In the genomic region with DNA sequence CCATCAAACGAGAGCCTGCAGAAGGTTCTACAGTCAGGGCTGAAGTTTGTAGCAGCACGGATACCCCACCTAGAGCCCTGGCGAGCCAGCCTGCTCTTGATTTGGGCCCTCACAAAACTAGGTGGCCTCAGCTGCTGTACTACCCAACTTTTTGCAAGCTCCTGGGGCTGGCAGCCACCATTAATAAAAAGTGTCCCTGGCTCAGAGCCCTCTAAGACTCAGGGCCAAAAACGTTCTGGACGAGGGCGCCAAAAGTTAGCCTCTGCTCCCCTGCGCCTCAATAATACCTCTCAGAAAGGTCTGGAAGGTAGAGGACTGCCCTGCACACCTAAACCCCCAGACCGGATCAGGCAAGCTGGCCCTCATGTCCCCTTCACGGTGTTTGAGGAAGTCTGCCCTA, we compare ENCODE assay signal across 18 cellular contexts. TPM values are rescaled to one million over a fixed set of nuclear protein-coding genes. Genes with fewer than 3 reads are reported as not detected.
A peak's percentile ranks its signal among the peaks of the same experiment; 100 is the strongest.
DNase-seq lines count a peak whose midpoint lies in the region; ATAC-seq, FAIRE-seq and TF ChIP-seq lines count a peak whose summit lies in the region.
"Had no signal": no experiment of that assay in that cellular context is flagged by ENCODE, and none has a peak within 500 bp of the region (broad histone marks: within the 10 kb centered on the region; RNA-seq: fewer than 3 reads in every experiment).

No MANE protein-coding gene starts in this region.

- H3K36me3 Mint-ChIP-seq in activated T-helper 17 cell treated with anti-CD3 and anti-CD28 coated beads, Interleukin-2, amount 50 U/mL, for 72 hours (ENCODE audit: low read depth) = peaks cover 99% of the 10 kb centered on the region
- H3K36me3 Mint-ChIP-seq in stimulated activated naive B cell treated with anti-CD40 and anti-IgM and Interleukin-4, amounts not matched to agents 10 μg/mL and 1 μg/mL and 100 μg/mL, for 72 hours = peaks cover 51 to 62% of the 10 kb centered on the region in 2 donors
- H3K36me3 Mint-ChIP-seq: CD4-positive, alpha-beta memory T cell had no signal

- no peak for TF ChIP-seq POLR2A in body of pancreas (IDR thresholded peaks at IDR 0.05)

- H3K4me1 Mint-ChIP-seq in activated T-helper 17 cell treated with anti-CD3 and anti-CD28 coated beads, Interleukin-2, amount 50 U/mL, for 72 hours = peaks cover 17% of the 10 kb centered on the region
- H3K4me1 Mint-ChIP-seq in stimulated activated naive B cell treated with anti-CD40 and anti-IgM and Interleukin-4, amounts not matched to agents 10 μg/mL and 1 μg/mL and 100 μg/mL, for 72 hours = peaks cover 6 to 12% of the 10 kb centered on the region in 2 donors

- no peak for DNase-seq in left ventricle myocardium superior
- DNase-seq in left ventricle myocardium inferior = no peak
- peak; percentile 27 for DNase-seq in kidney
- DNase-seq in stimulated activated naive B cell treated with anti-CD40 and anti-IgM and Interleukin-4, amounts not matched to agents 10 μg/mL and 1 μg/mL and 100 μg/mL, for 72 hours = no peak
- DNase-seq in occipital lobe (lab: John Stamatoyannopoulos, UW) = no peak
- DNase-seq in body of pancreas = no peak
- DNase-seq: BE2C; CD4-positive, alpha-beta memory T cell; DMS79 treated with DMSO at 0.1 percent for 48 hours; GDM1; GOT3 had no signal

- H3K4me3 ChIP-seq in left ventricle myocardium inferior (no peak overlapping the region), kidney (ENCODE audit: low read length in 2 of 2) (no peak overlapping the region), body of pancreas (no peak overlapping the region)
- H3K4me3 ChIP-seq: A549, HAP-1 had no signal

- no peak overlapping the region for H3K9ac ChIP-seq in kidney (ENCODE audit: low read length in 2 of 2)

- H3K27me3 Mint-ChIP-seq in activated T-helper 17 cell treated with anti-CD3 and anti-CD28 coated beads, Interleukin-2, amount 50 U/mL, for 72 hours = no peaks in the 10 kb centered on the region
- no peaks in the 10 kb centered on the region for H3K27me3 Mint-ChIP-seq in stimulated activated naive B cell treated with anti-CD40 and anti-IgM and Interleukin-4, amounts not matched to agents 10 μg/mL and 1 μg/mL and 100 μg/mL, for 72 hours
- H3K27me3 Mint-ChIP-seq: CD4-positive, alpha-beta memory T cell had no signal

- H3K27me3 ChIP-seq in left ventricle myocardium inferior (ENCODE audit: low read depth) (no peaks in the 10 kb centered on the region), body of pancreas (no peaks in the 10 kb centered on the region)
- H3K27me3 ChIP-seq: BE2C had no signal

- ATAC-seq in left ventricle myocardium superior = peak; percentile 30
- no peak for ATAC-seq in activated T-helper 17 cell treated with anti-CD3 and anti-CD28 coated beads, Interleukin-2, amount 50 U/mL, for 72 hours (replicated peaks)
- ATAC-seq in stimulated activated naive B cell treated with anti-CD40 and anti-IgM and Interleukin-4, amounts not matched to agents 10 μg/mL and 1 μg/mL and 100 μg/mL, for 72 hours (replicated peaks) = no peak
- no peak for ATAC-seq in body of pancreas
- ATAC-seq: A549 had no signal

- H3K4me1 ChIP-seq in left ventricle myocardium inferior (peaks cover 4% of the 10 kb centered on the region), kidney (ENCODE audit: control insufficient read depth in 1 of 2, insufficient read depth in 1 of 2, low read depth in 1 of 2, low read length in 2 of 2) (no peaks in the 10 kb centered on the region), body of pancreas (no peaks in the 10 kb centered on the region)
- H3K4me1 ChIP-seq: A549, BE2C, HAP-1 had no signal

- WGBS in body of pancreas, 2 donors = 78 to 88% methylated on average over 6 to 9 of the region's 9 CpGs

- no peak overlapping the region for H3K27ac ChIP-seq in left ventricle myocardium inferior (replicated peaks)
- H3K27ac ChIP-seq in kidney (ENCODE audit: low read depth in 2 of 2, low read length in 2 of 2) = no peak overlapping the region
- H3K27ac ChIP-seq in body of pancreas = no peak overlapping the region
- H3K27ac ChIP-seq: A549, C4-2B had no signal

- H3K9me3 Mint-ChIP-seq in activated T-helper 17 cell treated with anti-CD3 and anti-CD28 coated beads, Interleukin-2, amount 50 U/mL, for 72 hours = no peaks in the 10 kb centered on the region
- no peaks in the 10 kb centered on the region for H3K9me3 Mint-ChIP-seq in stimulated activated naive B cell treated with anti-CD40 and anti-IgM and Interleukin-4, amounts not matched to agents 10 μg/mL and 1 μg/mL and 100 μg/mL, for 72 hours
- H3K9me3 Mint-ChIP-seq: CD4-positive, alpha-beta memory T cell had no signal

- TF ChIP-seq CTCF in left ventricle myocardium inferior (IDR thresholded peaks at IDR 0.05; ENCODE audit: borderline replicate concordance) = no peak
- no peak for TF ChIP-seq CTCF in kidney (IDR thresholded peaks at IDR 0.05; ENCODE audit: borderline replicate concordance, extremely low read depth, insufficient read depth)
- TF ChIP-seq CTCF in body of pancreas (IDR thresholded peaks at IDR 0.05) = no peak

- no peaks in the 10 kb centered on the region for H3K9me3 ChIP-seq in left ventricle myocardium inferior (replicated peaks)
- no peaks in the 10 kb centered on the region for H3K9me3 ChIP-seq in kidney (ENCODE audit: control insufficient read depth in 1 of 2, low read length in 2 of 2)
- H3K9me3 ChIP-seq in body of pancreas = no peaks in the 10 kb centered on the region
- H3K9me3 ChIP-seq: A549, BE2C, HAP-1 had no signal

- intact Hi-C loops in left ventricle myocardium superior (cut with micrococcal nuclease) (loop anchor here (5.0 kb wide), 1 partner anchor 74 kb away; no protein-coding TSS in a partner anchor), left ventricle myocardium inferior (cut with micrococcal nuclease) (loop anchor here (5.0 kb wide), 1 partner anchor 74 kb away; no protein-coding TSS in a partner anchor), kidney (cut with DNase I) (loop anchor here (10.0 kb wide), 1 partner anchor 72 kb away; no protein-coding TSS in a partner anchor), body of pancreas (cut with DNase I) (loop anchor here (5.0 kb wide), 1 partner anchor 74 kb away; no protein-coding TSS in a partner anchor)

- no peak for FAIRE-seq in kidney (lab: Jason Lieb, UNC)
- FAIRE-seq: A549, GM12892 had no signal

- H3K36me3 ChIP-seq in left ventricle myocardium inferior (no peaks in the 10 kb centered on the region), kidney (ENCODE audit: control insufficient read depth in 1 of 2, insufficient read depth in 2 of 2, low read length in 2 of 2) (no peaks in the 10 kb centered on the region), body of pancreas (replicated peaks in 1 of 2; ENCODE audit: insufficient read depth in 1 of 2, low read depth in 2 of 2) (no peaks in the 10 kb centered on the region)

- peak overlapping the region; percentile 13 for H3K27ac Mint-ChIP-seq in activated T-helper 17 cell treated with anti-CD3 and anti-CD28 coated beads, Interleukin-2, amount 50 U/mL, for 72 hours
- peak overlapping the region; percentile 73 for H3K27ac Mint-ChIP-seq in stimulated activated naive B cell treated with anti-CD40 and anti-IgM and Interleukin-4, amounts not matched to agents 10 μg/mL and 1 μg/mL and 100 μg/mL, for 72 hours

- no peak overlapping the region for H3K4me3 Mint-ChIP-seq in activated T-helper 17 cell treated with anti-CD3 and anti-CD28 coated beads, Interleukin-2, amount 50 U/mL, for 72 hours
- H3K4me3 Mint-ChIP-seq in stimulated activated naive B cell treated with anti-CD40 and anti-IgM and Interleukin-4, amounts not matched to agents 10 μg/mL and 1 μg/mL and 100 μg/mL, for 72 hours = no peak overlapping the region
- H3K4me3 Mint-ChIP-seq: CD4-positive, alpha-beta memory T cell had no signal

RNA-seq across cellular contexts. Expression of gene PFDN5, which starts 8.9 kb away (rescaled TPM):
- total RNA-seq in left ventricle myocardium superior = 374 TPM
- total RNA-seq in left ventricle myocardium inferior = 399 TPM
- total RNA-seq in activated T-helper 17 cell treated with anti-CD3 and anti-CD28 coated beads, Interleukin-2, amount 50 U/mL, for 72 hours = 100 to 1,000 TPM; 250 to 347 TPM
- 439 TPM for total RNA-seq in kidney
- 1,405 TPM for polyA plus RNA-seq in kidney (ENCODE audit: insufficient read depth, low read depth, low replicate concordance)
- total RNA-seq in occipital lobe = 423 TPM
- 100 to 1,000 TPM; 337 to 403 TPM for total RNA-seq in body of pancreas

RNA-seq across cellular contexts. Expression of gene MYG1, which starts 13.0 kb away (rescaled TPM):
- total RNA-seq in left ventricle myocardium superior (42.5 TPM), left ventricle myocardium inferior (34.8 TPM), kidney (49.0 TPM), occipital lobe (39.5 TPM), body of pancreas (10 to 100 TPM; 25.4 to 25.7 TPM)
- 10 to 100 TPM; 48.7 to 76.5 TPM for total RNA-seq in activated T-helper 17 cell treated with anti-CD3 and anti-CD28 coated beads, Interleukin-2, amount 50 U/mL, for 72 hours
- polyA plus RNA-seq in kidney (ENCODE audit: insufficient read depth, low read depth, low replicate concordance) = 105 TPM

RNA-seq across cellular contexts. Expression of gene ESPL1, which starts 18.3 kb away (rescaled TPM):
- total RNA-seq in left ventricle myocardium superior (0.17 TPM), left ventricle myocardium inferior (0.36 TPM), kidney (1.5 TPM), occipital lobe (1.7 TPM), body of pancreas (not detected)
- 10 to 100 TPM; 80.1 to 92.1 TPM for total RNA-seq in activated T-helper 17 cell treated with anti-CD3 and anti-CD28 coated beads, Interleukin-2, amount 50 U/mL, for 72 hours
- polyA plus RNA-seq in kidney (ENCODE audit: insufficient read depth, low read depth, low replicate concordance) = 2.9 TPM

RNA-seq across cellular contexts. Expression of gene AAAS, which starts 35.0 kb away (rescaled TPM):
- 39.4 TPM for total RNA-seq in left ventricle myocardium superior
- 45.1 TPM for total RNA-seq in left ventricle myocardium inferior
- 10 to 100 TPM; 42.3 to 44.8 TPM for total RNA-seq in activated T-helper 17 cell treated with anti-CD3 and anti-CD28 coated beads, Interleukin-2, amount 50 U/mL, for 72 hours
- total RNA-seq in kidney = 46.2 TPM
- polyA plus RNA-seq in kidney (ENCODE audit: insufficient read depth, low read depth, low replicate concordance) = 43.4 TPM
- total RNA-seq in occipital lobe = 28.9 TPM
- total RNA-seq in body of pancreas = 10 to 100 TPM; 40.0 to 53.7 TPM

RNA-seq across cellular contexts. Expression of gene SP7, which starts 49.7 kb away (rescaled TPM):
- total RNA-seq in left ventricle myocardium superior (not detected), left ventricle myocardium inferior (not detected), kidney (not detected), occipital lobe (not detected), body of pancreas (not detected)
- total RNA-seq in activated T-helper 17 cell treated with anti-CD3 and anti-CD28 coated beads, Interleukin-2, amount 50 U/mL, for 72 hours = not detected
- not detected for polyA plus RNA-seq in kidney (ENCODE audit: insufficient read depth, low read depth, low replicate concordance)
- total RNA-seq: CD4-positive, alpha-beta memory T cell; HT-29 had no signal
- polyA plus RNA-seq: AG04450; CD4-positive, alpha-beta memory T cell had no signal

Comparison
In these comparisons a context has a peak if more than half of its experiments do, and no peak if none do; other contexts are left out.
1. RNA of gene ESPL1, which starts 18.3 kb away (total RNA-seq): 80.1 to 92.1 TPM in activated T-helper 17 cell treated with anti-CD3 and anti-CD28 coated beads, Interleukin-2, amount 50 U/mL, for 72 hours; 1.7 TPM in occipital lobe (single experiment), 1.5 TPM in kidney (single experiment), 0.36 TPM in left ventricle myocardium inferior (single experiment), 0.17 TPM in left ventricle myocardium superior (single experiment) and not detected in body of pancreas; every median in the first group is over 10 times any median in the second.